In genomic region chr11:133019545-133019944, GRCh38 we compare ENCODE assay signal across 5 cellular contexts.
"Had no signal": no experiment of that assay in that cellular context is flagged by ENCODE, and none has a peak within 500 bp of the region (broad histone marks: within the 10 kb centered on the region; RNA-seq: fewer than 3 reads in every experiment).

No MANE protein-coding gene starts in this region.

- H3K4me3 ChIP-seq: GM23338 had no signal

- DNase-seq: H9, HCEC 1CT, IMR-90, KBM-7 had no signal
